ENCODE assay signal across 1 cellular context in the genomic region with DNA sequence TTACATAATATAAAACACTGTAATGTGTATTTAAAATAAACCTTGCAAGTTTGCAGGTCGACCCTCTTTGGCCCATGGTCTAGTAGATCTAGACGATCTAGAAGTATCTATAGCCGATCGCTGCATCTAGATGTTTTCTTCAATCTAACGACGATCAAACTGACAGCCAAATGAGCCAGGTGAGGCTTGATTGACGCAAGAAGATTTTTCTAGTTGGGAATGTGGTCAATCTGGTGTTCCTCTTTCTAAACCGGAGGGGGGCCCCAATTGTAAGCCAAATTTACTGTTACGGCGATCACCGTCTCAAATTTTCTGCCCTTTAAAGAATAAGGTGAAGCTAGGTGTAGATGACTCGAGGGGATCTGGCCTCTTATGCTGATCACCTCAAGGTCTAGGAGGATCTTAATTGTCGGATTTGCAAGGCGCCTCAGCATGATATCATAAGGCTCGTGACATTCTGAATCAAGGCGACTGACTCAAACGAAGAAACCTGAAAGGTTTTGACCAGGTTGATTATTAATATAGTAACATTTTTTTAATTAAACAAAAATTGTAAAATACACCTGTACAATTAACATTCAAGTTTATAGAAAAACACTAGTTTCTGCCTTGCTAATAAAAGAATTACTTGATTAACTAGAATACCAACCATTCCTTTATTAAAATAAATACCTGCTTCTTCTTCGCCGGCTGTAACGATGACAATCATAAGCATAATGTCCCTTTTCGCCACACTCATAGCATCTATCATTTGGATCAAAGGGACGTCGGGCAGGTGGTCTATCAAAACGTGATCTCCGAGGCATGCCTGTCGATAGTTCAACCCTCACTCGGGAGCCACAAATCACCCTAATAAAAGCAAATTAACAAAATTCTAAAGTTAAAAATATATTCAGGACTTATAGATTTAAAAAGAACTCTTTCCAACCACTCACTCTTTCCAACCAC.
TF ChIP-seq lines count a peak whose summit lies in the region.

No MANE protein-coding gene starts in this region.

TF ChIP-seq in GM23338, 12 proteins besides CTCF, POLR2A, EP300 and RAD21 (continued from another document):
- TF ChIP-seq, protein P1, sequence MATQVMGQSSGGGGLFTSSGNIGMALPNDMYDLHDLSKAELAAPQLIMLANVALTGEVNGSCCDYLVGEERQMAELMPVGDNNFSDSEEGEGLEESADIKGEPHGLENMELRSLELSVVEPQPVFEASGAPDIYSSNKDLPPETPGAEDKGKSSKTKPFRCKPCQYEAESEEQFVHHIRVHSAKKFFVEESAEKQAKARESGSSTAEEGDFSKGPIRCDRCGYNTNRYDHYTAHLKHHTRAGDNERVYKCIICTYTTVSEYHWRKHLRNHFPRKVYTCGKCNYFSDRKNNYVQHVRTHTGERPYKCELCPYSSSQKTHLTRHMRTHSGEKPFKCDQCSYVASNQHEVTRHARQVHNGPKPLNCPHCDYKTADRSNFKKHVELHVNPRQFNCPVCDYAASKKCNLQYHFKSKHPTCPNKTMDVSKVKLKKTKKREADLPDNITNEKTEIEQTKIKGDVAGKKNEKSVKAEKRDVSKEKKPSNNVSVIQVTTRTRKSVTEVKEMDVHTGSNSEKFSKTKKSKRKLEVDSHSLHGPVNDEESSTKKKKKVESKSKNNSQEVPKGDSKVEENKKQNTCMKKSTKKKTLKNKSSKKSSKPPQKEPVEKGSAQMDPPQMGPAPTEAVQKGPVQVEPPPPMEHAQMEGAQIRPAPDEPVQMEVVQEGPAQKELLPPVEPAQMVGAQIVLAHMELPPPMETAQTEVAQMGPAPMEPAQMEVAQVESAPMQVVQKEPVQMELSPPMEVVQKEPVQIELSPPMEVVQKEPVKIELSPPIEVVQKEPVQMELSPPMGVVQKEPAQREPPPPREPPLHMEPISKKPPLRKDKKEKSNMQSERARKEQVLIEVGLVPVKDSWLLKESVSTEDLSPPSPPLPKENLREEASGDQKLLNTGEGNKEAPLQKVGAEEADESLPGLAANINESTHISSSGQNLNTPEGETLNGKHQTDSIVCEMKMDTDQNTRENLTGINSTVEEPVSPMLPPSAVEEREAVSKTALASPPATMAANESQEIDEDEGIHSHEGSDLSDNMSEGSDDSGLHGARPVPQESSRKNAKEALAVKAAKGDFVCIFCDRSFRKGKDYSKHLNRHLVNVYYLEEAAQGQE (IDR thresholded peaks at IDR 0.05; ENCODE audit: unreplicated experiment), result no peak
- no peak for TF ChIP-seq JUNB (IDR thresholded peaks at IDR 0.05; ENCODE audit: unreplicated experiment)
